ENCODE assay signal across 8 cellular contexts in the genomic region with DNA sequence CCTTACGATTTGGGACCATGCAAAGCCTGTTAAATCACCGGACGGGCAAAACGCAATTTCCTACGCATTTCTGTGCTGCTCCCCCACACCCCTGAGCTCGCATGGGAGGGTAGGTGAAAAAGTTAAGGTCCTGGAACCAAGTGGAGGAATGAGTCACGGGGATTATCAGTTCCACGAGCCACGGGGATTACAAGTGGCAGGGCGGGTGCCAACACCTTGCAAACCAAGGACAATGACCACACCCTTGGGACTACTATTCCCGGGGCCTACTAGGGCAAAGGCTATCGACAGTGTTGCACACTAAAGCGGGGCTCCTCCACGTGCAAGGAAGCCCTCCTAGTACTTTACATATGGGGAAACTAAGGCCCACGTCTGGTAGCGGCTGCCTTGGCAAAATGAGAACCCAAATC. TPM values are rescaled to one million over a fixed set of nuclear protein-coding genes. Genes with fewer than 3 reads are reported as not detected.
DNase-seq lines count a peak whose midpoint lies in the region; ATAC-seq and TF ChIP-seq lines count a peak whose summit lies in the region.

No MANE protein-coding gene starts in this region.

- H3K27ac Mint-ChIP-seq in stimulated activated naive CD8-positive, alpha-beta T cell treated with anti-CD3 and anti-CD28 coated beads, Interleukin-15, amount 100 ng/mL, for 72 hours, result peak overlapping the region; percentile 99

- H3K9me3 ChIP-seq in right lobe of liver, result no peaks in the 10 kb centered on the region

- no peak for TF ChIP-seq POLR2A in right lobe of liver (IDR thresholded peaks at IDR 0.05)

- H3K4me3 Mint-ChIP-seq in stimulated activated naive CD8-positive, alpha-beta T cell treated with anti-CD3 and anti-CD28 coated beads, Interleukin-15, amount 100 ng/mL, for 72 hours, result peak overlapping the region; percentile 96 to 99

- peaks cover 0 to 38% (median 15%) of the 10 kb centered on the region in 4 donors for H3K36me3 ChIP-seq in right lobe of liver

- H3K4me1 ChIP-seq in right lobe of liver, result peaks cover 0 to 16% (median 3%) of the 10 kb centered on the region in 4 donors

- 6% methylated on average over 10 of the region's 16 CpGs for WGBS in right lobe of liver (ENCODE audit: insufficient coverage, low coverage, low lambda C conversion rate, missing lambda C conversion rate)

- DNase-seq in ELR (ENCODE audit: low read depth) (peak; percentile 62), HFF-Myc (ENCODE audit: extremely low read depth, low read depth) (no peak), RPMI7951 (ENCODE audit: low read depth) (peak; percentile 42), cerebellum (ENCODE audit: low spot score) (peak; percentile 22), right lobe of liver (peak; percentile 54 to 69 (median 67)), NCI-H2196 treated with DMSO at 0.1 percent for 48 hours (lab: John Stamatoyannopoulos, UW; ENCODE audit: unreplicated experiment) (no peak), occipital lobe (lab: John Stamatoyannopoulos, UW) (no peak)
- DNase-seq in stimulated activated naive CD8-positive, alpha-beta T cell treated with anti-CD3 and anti-CD28 coated beads, Interleukin-15, amount 100 ng/mL, for 72 hours, result peak in 1 of 2 donors; percentile 25

- peaks cover 45% of the 10 kb centered on the region for H3K4me1 Mint-ChIP-seq in stimulated activated naive CD8-positive, alpha-beta T cell treated with anti-CD3 and anti-CD28 coated beads, Interleukin-15, amount 100 ng/mL, for 72 hours

- H3K27me3 Mint-ChIP-seq in stimulated activated naive CD8-positive, alpha-beta T cell treated with anti-CD3 and anti-CD28 coated beads, Interleukin-15, amount 100 ng/mL, for 72 hours, result no peaks in the 10 kb centered on the region

- peak overlapping the region; percentile 81 to 89 (median 82) for H3K27ac ChIP-seq in right lobe of liver

- H3K4me3 ChIP-seq in HFF-Myc (replicated peaks; ENCODE audit: low read depth, low read length) (peak overlapping the region; percentile 91), right lobe of liver (peak overlapping the region; percentile 73 to 91 (median 87))

- no peaks in the 10 kb centered on the region for H3K9me3 Mint-ChIP-seq in stimulated activated naive CD8-positive, alpha-beta T cell treated with anti-CD3 and anti-CD28 coated beads, Interleukin-15, amount 100 ng/mL, for 72 hours

- ATAC-seq in right lobe of liver, result peak; percentile 66 to 71 (median 70)
- peak; percentile 6 for ATAC-seq in stimulated activated naive CD8-positive, alpha-beta T cell treated with anti-CD3 and anti-CD28 coated beads, Interleukin-15, amount 100 ng/mL, for 72 hours

- intact Hi-C loops in right lobe of liver (cut with DNase I), result no loop called here

- H3K27me3 ChIP-seq in right lobe of liver, result no peaks in the 10 kb centered on the region

- no peak for TF ChIP-seq CTCF in HFF-Myc (IDR thresholded peaks at IDR 0.05; ENCODE audit: low read depth, low read length, missing control alignments)
- no peak for TF ChIP-seq CTCF in right lobe of liver (IDR thresholded peaks at IDR 0.05)

RNA-seq across cellular contexts. Expression of a gene that starts 0.4 kb away (rescaled TPM):
- 47.3 and 47.9 TPM in 2 replicates for total RNA-seq in RPMI7951 (2014; rRNA removed; shearing (Covaris generic))
- total RNA-seq in cerebellum, result 16.0 TPM
- 100 to 1,000 TPM in 4 of 6 experiments, 10 to 100 TPM in 2; 70.3 to 112 (median 105) TPM for total RNA-seq in right lobe of liver
- 14.5 TPM for total RNA-seq in occipital lobe

RNA-seq across cellular contexts. Expression of a gene that starts 0.7 kb away (rescaled TPM):
- 18.1 and 18.6 TPM in 2 replicates for total RNA-seq in RPMI7951 (2014; rRNA removed; shearing (Covaris generic))
- total RNA-seq in cerebellum, result 24.8 TPM
- total RNA-seq in right lobe of liver, result 10 to 100 TPM in 3 of 6 experiments, 1 to 10 TPM in 3; 7.4 to 12.8 (median 9.5) TPM
- 16.8 TPM for total RNA-seq in occipital lobe

RNA-seq across cellular contexts. Expression of a gene that starts 26.1 kb away (rescaled TPM):
- 101 and 112 TPM in 2 replicates for total RNA-seq in RPMI7951 (2014; rRNA removed; shearing (Covaris generic))
- total RNA-seq in cerebellum, result 39.5 TPM
- 100 to 1,000 TPM in 5 of 6 experiments, 10 to 100 TPM in 1; 85.7 to 153 (median 121) TPM for total RNA-seq in right lobe of liver
- 34.5 TPM for total RNA-seq in occipital lobe

RNA-seq across cellular contexts. Expression of a gene that starts 56.3 kb away (rescaled TPM):
- total RNA-seq in RPMI7951 (2014; rRNA removed; shearing (Covaris generic)), result 5.2 and 8.5 TPM in 2 replicates
- total RNA-seq in cerebellum (6.3 TPM), right lobe of liver (10 to 100 TPM in 3 of 6 experiments, 1 to 10 TPM in 3; 3.3 to 17.4 (median 9.9) TPM), occipital lobe (11.1 TPM)

Comparison
In these comparisons a context has a peak if more than half of its experiments do, and no peak if none do; other contexts are left out.
1. DNase-seq: peak in ELR (single experiment), RPMI7951 (single experiment), cerebellum (single experiment) and right lobe of liver (3 of 3); none in HFF-Myc (single experiment), NCI-H2196 treated with DMSO at 0.1 percent for 48 hours (single experiment) and occipital lobe (single experiment).